ENCODE assay signal across 10 cellular contexts in the genomic region with DNA sequence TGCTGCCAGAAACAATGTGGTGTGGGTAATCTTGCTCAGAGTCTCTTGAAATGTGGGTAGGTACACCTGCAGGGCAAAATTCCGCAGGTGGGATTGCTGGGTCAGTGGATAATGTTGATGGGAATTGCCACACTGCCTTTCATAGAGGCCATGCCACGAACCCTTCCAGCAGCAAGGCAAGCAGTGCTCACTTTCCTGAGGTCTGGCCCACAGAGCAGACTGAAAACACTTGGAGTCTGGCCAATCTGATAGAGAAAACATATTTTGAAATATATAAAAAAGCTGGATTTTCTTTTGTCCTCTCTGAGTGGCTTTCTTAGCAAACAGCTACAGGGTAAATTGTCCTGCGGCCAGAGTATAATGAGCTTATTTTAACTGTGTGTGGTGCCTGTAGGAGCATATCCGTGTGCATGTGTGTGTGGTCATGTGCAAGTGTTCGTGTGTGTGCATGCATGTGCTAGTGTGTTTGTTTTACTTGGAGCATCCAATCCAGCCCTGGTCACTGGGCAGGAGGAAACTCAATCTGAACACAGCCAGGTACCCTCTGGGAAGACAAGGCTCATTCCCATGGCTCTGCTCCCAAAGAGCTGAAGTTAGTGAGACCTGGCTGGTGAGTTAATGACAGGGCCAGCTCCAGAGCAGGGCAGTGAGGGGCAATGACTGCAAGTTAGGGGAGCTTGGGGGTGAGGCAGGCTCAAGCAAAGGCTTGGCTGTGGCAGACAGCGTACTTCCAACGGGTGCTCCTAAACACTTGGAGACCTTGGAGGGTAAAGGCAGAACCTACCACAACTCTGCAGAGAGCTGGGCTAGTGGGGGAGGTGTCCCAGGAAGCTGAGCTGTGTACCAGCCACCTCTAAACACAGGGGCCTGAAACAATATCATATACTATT.
DNase-seq lines count a peak whose midpoint lies in the region; ATAC-seq and TF ChIP-seq lines count a peak whose summit lies in the region.
"Had no signal": no experiment of that assay in that cellular context is flagged by ENCODE, and none has a peak within 500 bp of the region (broad histone marks: within the 10 kb centered on the region; RNA-seq: fewer than 3 reads in every experiment).

No MANE protein-coding gene starts in this region.

- DNase-seq in GF-D8 (lab: John Stamatoyannopoulos, UW) (peak; percentile 10), NT2/D1 (ENCODE audit: low read depth, low spot score) (no peak), epithelial cell of esophagus (ENCODE audit: low read depth) (peak; percentile 48), sciatic nerve (ENCODE audit: low spot score) (peak; percentile 55), NCI-H2171 treated with DMSO at 0.1 percent for 48 hours (lab: John Stamatoyannopoulos, UW) (no peak), NOMO-1 treated with dmso at 0.1 percent for 144 hours (lab: John Stamatoyannopoulos, UW; ENCODE audit: unreplicated experiment) (no peak), RPMI8226 (no peak)
- DNase-seq: amniotic stem cell, natural killer cell, T-helper 17 cell had no signal

- H3K9ac ChIP-seq in NT2/D1 (ENCODE audit: insufficient read length, low read depth), result peak overlapping the region; percentile 8

- no peak overlapping the region for H3K4me3 ChIP-seq in NT2/D1 (ENCODE audit: insufficient read length, low read depth)
- H3K4me3 ChIP-seq in epithelial cell of esophagus (ENCODE audit: low read length), result no peak overlapping the region

- no peaks in the 10 kb centered on the region for H3K27me3 ChIP-seq in NT2/D1 (ENCODE audit: insufficient read depth, insufficient read length)

- H3K36me3 ChIP-seq in NT2/D1 (ENCODE audit: insufficient read depth, insufficient read length, low read length), result no peaks in the 10 kb centered on the region

- ATAC-seq in sciatic nerve, result peak; percentile 65
- ATAC-seq: T-helper 17 cell had no signal

- peaks cover 21% of the 10 kb centered on the region for H3K4me1 ChIP-seq in NT2/D1 (ENCODE audit: insufficient read depth, insufficient read length)

- TF ChIP-seq CTCF in epithelial cell of esophagus (IDR thresholded peaks at IDR 0.05; ENCODE audit: insufficient read depth, low read depth, low read length, missing control alignments), result no peak

- intact Hi-C loops in sciatic nerve (cut with DNase I), result no loop called here

- no peaks in the 10 kb centered on the region; the same call in 1 of the 2 replicates for H3K9me3 ChIP-seq in NT2/D1 (ENCODE audit: insufficient read depth, low read length)

Comparison
In these comparisons a context has a peak if more than half of its experiments do, and no peak if none do; other contexts are left out.
1. DNase-seq: peak in GF-D8 (single experiment), epithelial cell of esophagus (single experiment) and sciatic nerve (single experiment); none in NT2/D1 (single experiment), NCI-H2171 treated with DMSO at 0.1 percent for 48 hours (single experiment), NOMO-1 treated with dmso at 0.1 percent for 144 hours (single experiment) and RPMI8226 (single experiment).